Comparison of ENCODE assay signal across 8 cellular contexts in the genomic region with DNA sequence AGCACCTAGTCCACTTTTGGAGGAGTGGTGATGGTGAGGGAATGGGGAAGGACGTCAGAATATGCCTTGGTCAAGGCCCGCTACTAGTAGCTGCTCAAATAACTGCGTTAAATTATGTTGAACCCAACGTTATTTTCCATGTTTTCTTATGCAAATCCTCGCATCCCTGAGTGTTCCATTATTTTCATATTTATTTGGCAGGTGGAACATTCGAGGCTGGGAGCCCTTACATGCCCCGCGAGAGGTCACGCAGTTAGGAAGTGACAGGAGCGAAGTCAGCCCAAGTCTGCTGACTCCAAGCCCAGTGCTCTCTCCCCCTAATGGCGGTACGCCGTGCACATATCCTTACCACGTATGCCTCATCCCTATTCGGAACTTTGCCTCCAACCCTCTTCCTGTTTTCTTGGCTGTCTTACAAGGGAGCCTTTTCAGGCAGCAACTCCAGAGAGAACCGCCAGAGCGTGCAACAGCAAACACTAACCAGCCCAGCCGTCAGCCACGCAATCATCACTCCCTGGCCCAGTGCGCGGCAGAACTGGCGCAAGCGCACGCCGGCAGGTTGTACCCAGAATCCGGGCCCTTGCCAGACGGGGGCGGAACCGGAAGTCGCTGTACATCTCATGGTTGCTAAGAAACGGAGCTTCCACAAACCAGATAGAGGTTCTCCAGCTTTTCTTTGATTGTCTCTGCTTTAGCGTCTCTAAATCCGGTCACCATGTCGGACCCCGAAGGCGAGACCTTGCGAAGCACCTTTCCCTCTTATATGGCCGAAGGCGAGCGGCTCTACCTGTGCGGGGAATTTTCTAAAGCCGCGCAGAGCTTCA. TPM values are rescaled to one million over a fixed set of nuclear protein-coding genes. Genes with fewer than 3 reads are reported as not detected.
A peak's percentile ranks its signal among the peaks of the same experiment; 100 is the strongest.
DNase-seq lines count a peak whose midpoint lies in the region; ATAC-seq and TF ChIP-seq lines count a peak whose summit lies in the region.

A gene with protein sequence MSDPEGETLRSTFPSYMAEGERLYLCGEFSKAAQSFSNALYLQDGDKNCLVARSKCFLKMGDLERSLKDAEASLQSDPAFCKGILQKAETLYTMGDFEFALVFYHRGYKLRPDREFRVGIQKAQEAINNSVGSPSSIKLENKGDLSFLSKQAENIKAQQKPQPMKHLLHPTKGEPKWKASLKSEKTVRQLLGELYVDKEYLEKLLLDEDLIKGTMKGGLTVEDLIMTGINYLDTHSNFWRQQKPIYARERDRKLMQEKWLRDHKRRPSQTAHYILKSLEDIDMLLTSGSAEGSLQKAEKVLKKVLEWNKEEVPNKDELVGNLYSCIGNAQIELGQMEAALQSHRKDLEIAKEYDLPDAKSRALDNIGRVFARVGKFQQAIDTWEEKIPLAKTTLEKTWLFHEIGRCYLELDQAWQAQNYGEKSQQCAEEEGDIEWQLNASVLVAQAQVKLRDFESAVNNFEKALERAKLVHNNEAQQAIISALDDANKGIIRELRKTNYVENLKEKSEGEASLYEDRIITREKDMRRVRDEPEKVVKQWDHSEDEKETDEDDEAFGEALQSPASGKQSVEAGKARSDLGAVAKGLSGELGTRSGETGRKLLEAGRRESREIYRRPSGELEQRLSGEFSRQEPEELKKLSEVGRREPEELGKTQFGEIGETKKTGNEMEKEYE (plus strand): TSS at position 609 of the 824 bp plus-strand sequence. CDS start 107 bp downstream, at position 716.

- peaks cover 42% of the 10 kb centered on the region for H3K4me1 Mint-ChIP-seq in activated T-helper 2 cell treated with anti-CD3 and anti-CD28 coated beads, Interferon-gamma antibody, Interleukin-2, Interleukin-4, amounts not matched to agents 10 μg/mL and 5 μg/mL and 100 μg/mL, durations not matched to agents 14 hours and 24 hours and 36 hours (ENCODE audit: low read depth)
- peaks cover 19 to 27% of the 10 kb centered on the region in 2 donors for H3K4me1 Mint-ChIP-seq in natural killer cell treated with Interleukin-12 subunit alpha and Interleukin-12 subunit beta and Interleukin-15 and Interleukin-18, amount 100 ng/mL, for 72 hours (ENCODE audit: low read depth in 2 of 2)

- intact Hi-C loops in activated T-helper 2 cell treated with anti-CD3 and anti-CD28 coated beads, Interferon-gamma antibody, Interleukin-2, Interleukin-4, amounts not matched to agents 10 μg/mL and 5 μg/mL and 100 μg/mL, durations not matched to agents 14 hours and 24 hours and 36 hours (cut with micrococcal nuclease), result loop anchor here (1.0 to 5.0 kb wide), 3 partner anchors 11 to 63 kb away; a partner anchor contains a TSS

- no peaks in the 10 kb centered on the region for H3K27me3 Mint-ChIP-seq in activated T-helper 2 cell treated with anti-CD3 and anti-CD28 coated beads, Interferon-gamma antibody, Interleukin-2, Interleukin-4, amounts not matched to agents 10 μg/mL and 5 μg/mL and 100 μg/mL, durations not matched to agents 14 hours and 24 hours and 36 hours (ENCODE audit: low read depth)
- H3K27me3 Mint-ChIP-seq in natural killer cell treated with Interleukin-12 subunit alpha and Interleukin-12 subunit beta and Interleukin-15 and Interleukin-18, amount 100 ng/mL, for 72 hours, result no peaks in the 10 kb centered on the region

- peak within 1 kb of the TSS; percentile 95 for H3K27ac Mint-ChIP-seq in activated T-helper 2 cell treated with anti-CD3 and anti-CD28 coated beads, Interferon-gamma antibody, Interleukin-2, Interleukin-4, amounts not matched to agents 10 μg/mL and 5 μg/mL and 100 μg/mL, durations not matched to agents 14 hours and 24 hours and 36 hours
- H3K27ac Mint-ChIP-seq in natural killer cell treated with Interleukin-12 subunit alpha and Interleukin-12 subunit beta and Interleukin-15 and Interleukin-18, amount 100 ng/mL, for 72 hours, result peak within 1 kb of the TSS; percentile 81 to 96

- H3K9me3 Mint-ChIP-seq in activated T-helper 2 cell treated with anti-CD3 and anti-CD28 coated beads, Interferon-gamma antibody, Interleukin-2, Interleukin-4, amounts not matched to agents 10 μg/mL and 5 μg/mL and 100 μg/mL, durations not matched to agents 14 hours and 24 hours and 36 hours, result no peaks in the 10 kb centered on the region
- no peaks in the 10 kb centered on the region for H3K9me3 Mint-ChIP-seq in natural killer cell treated with Interleukin-12 subunit alpha and Interleukin-12 subunit beta and Interleukin-15 and Interleukin-18, amount 100 ng/mL, for 72 hours

- TF ChIP-seq CTCF in LNCaP clone FGC (IDR thresholded peaks at IDR 0.05; ENCODE audit: control insufficient read depth, extremely low read depth, insufficient read depth), result peak; percentile 38; the same call in 1 of the 2 replicates
- TF ChIP-seq CTCF in fibroblast of pulmonary artery (IDR thresholded peaks at IDR 0.05; ENCODE audit: low read length, missing control alignments), result peak; percentile 57

- peak; percentile 99 for ATAC-seq in natural killer cell treated with Interleukin-12 subunit alpha and Interleukin-12 subunit beta and Interleukin-15 and Interleukin-18, amount 100 ng/mL, for 72 hours

- H3K36me3 Mint-ChIP-seq in activated T-helper 2 cell treated with anti-CD3 and anti-CD28 coated beads, Interferon-gamma antibody, Interleukin-2, Interleukin-4, amounts not matched to agents 10 μg/mL and 5 μg/mL and 100 μg/mL, durations not matched to agents 14 hours and 24 hours and 36 hours (ENCODE audit: low read depth), result no peaks in the 10 kb centered on the region
- no peaks in the 10 kb centered on the region for H3K36me3 Mint-ChIP-seq in natural killer cell treated with Interleukin-12 subunit alpha and Interleukin-12 subunit beta and Interleukin-15 and Interleukin-18, amount 100 ng/mL, for 72 hours

- peak within 1 kb of the TSS; percentile 95 for H3K4me3 Mint-ChIP-seq in activated T-helper 2 cell treated with anti-CD3 and anti-CD28 coated beads, Interferon-gamma antibody, Interleukin-2, Interleukin-4, amounts not matched to agents 10 μg/mL and 5 μg/mL and 100 μg/mL, durations not matched to agents 14 hours and 24 hours and 36 hours (ENCODE audit: low read depth)
- H3K4me3 Mint-ChIP-seq in natural killer cell treated with Interleukin-12 subunit alpha and Interleukin-12 subunit beta and Interleukin-15 and Interleukin-18, amount 100 ng/mL, for 72 hours, result peak within 1 kb of the TSS; percentile 90

- H3K4me3 ChIP-seq in LNCaP clone FGC (ENCODE audit: low read depth, low read length) (peak within 1 kb of the TSS; percentile 58), fibroblast of pulmonary artery (replicated peaks; ENCODE audit: low read depth, low read length) (peak within 1 kb of the TSS; percentile 60)

- peak; percentile 99 for DNase-seq in EL
- peak; percentile 89 for DNase-seq in GOT3 (lab: John Stamatoyannopoulos, UW)
- DNase-seq in LNCaP clone FGC (ENCODE audit: low read depth), result peak; percentile 96
- DNase-seq in RPMI8226, result peak; percentile 97
- DNase-seq in activated T-helper 2 cell treated with anti-CD3 and anti-CD28 coated beads, Interferon-gamma antibody, Interleukin-2, Interleukin-4, amounts not matched to agents 10 μg/mL and 5 μg/mL and 100 μg/mL, durations not matched to agents 14 hours and 24 hours and 36 hours (ENCODE audit: low spot score), result peak; percentile 96
- DNase-seq in fibroblast of pulmonary artery (ENCODE audit: low read depth), result peak; percentile 99
- DNase-seq in natural killer cell treated with Interleukin-12 subunit alpha and Interleukin-12 subunit beta and Interleukin-15 and Interleukin-18, amount 100 ng/mL, for 72 hours (ENCODE audit: low spot score), result peak; percentile 95
- peak; percentile 96 for DNase-seq in stimulated activated naive CD4-positive, alpha-beta T cell treated with Interleukin-2 at 50 U/mL for 16 hours (lab: John Stamatoyannopoulos, UW)

RNA-seq across cellular contexts. Expression of the gene that starts here (rescaled TPM):
- 0.50 and 0.85 TPM in 2 replicates for total RNA-seq in activated T-helper 2 cell treated with anti-CD3 and anti-CD28 coated beads, Interferon-gamma antibody, Interleukin-2, Interleukin-4, amounts not matched to agents 10 μg/mL and 5 μg/mL and 100 μg/mL, durations not matched to agents 14 hours and 24 hours and 36 hours
- total RNA-seq in natural killer cell treated with Interleukin-12 subunit alpha and Interleukin-12 subunit beta and Interleukin-15 and Interleukin-18, amount 100 ng/mL, for 72 hours, result 1 to 10 TPM in 1 of 2 donors, under 1 TPM in 1; 0.12 to 1.0 TPM

Comparison
In these comparisons a context has a peak if more than half of its experiments do, and no peak if none do; other contexts are left out.
1. Peak in every context shown above with its lines: DNase-seq, ATAC-seq and H3K4me3 ChIP-seq.
2. Peak in DNase-seq in activated T-helper 2 cell treated with anti-CD3 and anti-CD28 coated beads, Interferon-gamma antibody, Interleukin-2, Interleukin-4, amounts not matched to agents 10 μg/mL and 5 μg/mL and 100 μg/mL, durations not matched to agents 14 hours and 24 hours and 36 hours; RNA of the gene not detected or under 1 TPM.